ENCODE assay signal across 25 cellular contexts in the genomic region with DNA sequence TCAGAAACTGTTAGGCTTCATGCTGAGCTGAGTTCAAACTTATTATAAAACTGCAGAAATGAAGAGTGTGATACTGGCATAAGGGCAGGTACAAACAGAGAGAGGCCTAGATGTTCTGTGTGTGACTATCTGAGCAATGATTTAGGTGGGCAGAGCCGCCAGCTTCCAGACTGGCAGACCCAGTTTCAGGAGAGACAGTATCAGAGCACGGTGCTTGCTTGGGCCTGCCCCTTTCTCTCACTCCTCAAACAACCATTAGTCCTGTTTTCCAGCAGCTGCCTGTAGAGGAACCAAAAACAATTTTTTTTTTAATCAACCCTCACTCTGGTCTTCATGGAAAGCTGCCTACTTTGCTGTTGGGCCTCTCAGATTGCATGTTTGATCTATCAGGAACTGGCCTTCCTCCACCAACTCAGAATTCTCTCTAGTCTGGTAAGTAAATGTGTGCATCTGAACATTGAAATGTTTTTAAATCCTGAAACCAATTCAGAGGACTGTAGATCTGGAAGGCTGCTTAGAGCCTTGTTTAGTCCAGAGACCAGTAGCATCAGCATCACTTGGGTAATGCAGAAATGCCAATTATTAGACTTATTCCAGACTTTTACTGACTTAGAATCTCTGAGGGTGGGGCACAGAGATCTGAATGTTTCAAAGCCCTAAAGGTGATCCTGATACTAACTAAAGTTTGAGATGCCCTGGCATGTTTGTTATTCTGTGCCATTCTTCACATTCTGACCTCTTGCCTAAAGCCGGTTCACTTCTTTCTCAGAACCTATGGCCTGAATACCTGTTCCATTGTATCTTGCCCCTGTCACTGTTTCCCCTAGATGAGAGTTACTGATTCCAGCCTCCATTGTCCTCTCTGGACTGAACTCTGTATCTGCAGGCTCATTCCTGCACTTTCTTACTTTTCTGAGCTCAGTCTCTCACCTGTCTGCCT. TPM values are rescaled to one million over a fixed set of nuclear protein-coding genes. Genes with fewer than 3 reads are reported as not detected.
A peak's percentile ranks its signal among the peaks of the same experiment; 100 is the strongest.
DNase-seq lines count a peak whose midpoint lies in the region; FAIRE-seq and TF ChIP-seq lines count a peak whose summit lies in the region.
"Had no signal": no experiment of that assay in that cellular context is flagged by ENCODE, and none has a peak within 500 bp of the region (broad histone marks: within the 10 kb centered on the region; RNA-seq: fewer than 3 reads in every experiment).

No MANE protein-coding gene starts in this region.

- intact Hi-C loops in colonic mucosa (cut with DNase I), result no loop called here

- H3K23me2 ChIP-seq in H1 (ENCODE audit: low read depth, low read length), result no peaks in the 10 kb centered on the region; the same call in 1 of the 2 replicates

- no peak overlapping the region for H3K23ac ChIP-seq in H1 (ENCODE audit: insufficient read length)

- no peak overlapping the region for H3K27ac ChIP-seq in H1 (ENCODE audit: low read depth, low read length)
- H3K27ac ChIP-seq in colonic mucosa, result no peak overlapping the region
- H3K27ac ChIP-seq: pancreas, sigmoid colon had no signal

- CTCF ChIA-PET in H1 (lab: Charles Lee; ENCODE audit: partially characterized antibody), result interaction anchor here (1.5 kb wide), 1 partner anchor 176 kb away, joined by 3 read pairs; no protein-coding TSS in a partner anchor

- H2BK20ac ChIP-seq in H1 (ENCODE audit: low read length), result no peak overlapping the region; the same call in 1 of the 2 replicates

- no peak overlapping the region for H2AK5ac ChIP-seq in H1 (ENCODE audit: low read depth, low read length)

- H3K9ac ChIP-seq in H1 (replicated peaks in 1 of 4; ENCODE audit: extremely low read depth in 1 of 4, low read depth in 3 of 4, low read length in 3 of 4) (no peak overlapping the region), colonic mucosa (ENCODE audit: low read depth in 2 of 2, low read length in 2 of 2) (no peak overlapping the region)

- H3K4me2 ChIP-seq in H1 (ENCODE audit: insufficient read depth in 1 of 2, low read depth in 2 of 2, low read length in 2 of 2), result no peak overlapping the region

- H3K4me1 ChIP-seq in H1 (replicated peaks in 1 of 4; ENCODE audit: control insufficient read depth in 3 of 4, insufficient read depth in 4 of 4, low read length in 3 of 4), result peaks cover 0 to 3% (median 0%) of the 10 kb centered on the region in 4 experiments; a peak in 2 of 7 replicates
- no peaks in the 10 kb centered on the region for H3K4me1 ChIP-seq in colonic mucosa
- H3K4me1 ChIP-seq: pancreas had no signal

- no peak overlapping the region for H3K4ac ChIP-seq in H1 (replicated peaks; ENCODE audit: insufficient read length, low read depth, low read length)

- no peaks in the 10 kb centered on the region for H3K79me2 ChIP-seq in H1 (ENCODE audit: control insufficient read depth in 1 of 2, insufficient read depth in 2 of 2, low read length in 2 of 2)

- no peak overlapping the region for H4K8ac ChIP-seq in H1 (ENCODE audit: extremely low read depth, insufficient read depth, low read length)

- 0 out of 2 replicates have a peak overlapping the region, but pooled peaks have one; percentile 4 for H2BK12ac ChIP-seq in H1 (ENCODE audit: low read depth, low read length)

- H3K18ac ChIP-seq in H1 (ENCODE audit: extremely low read depth, low read length), result no peak overlapping the region

- H2BK5ac ChIP-seq in H1 (ENCODE audit: low read depth, low read length), result no peak overlapping the region

- no peak overlapping the region for H3K56ac ChIP-seq in H1 (replicated peaks; ENCODE audit: insufficient read length, low read depth, low read length)

- no peaks in the 10 kb centered on the region for H4K20me1 ChIP-seq in H1 (replicated peaks in 1 of 2; ENCODE audit: control insufficient read depth in 1 of 2, insufficient read depth in 2 of 2, low read length in 2 of 2)

- H3K27ac Mint-ChIP-seq in nephron, result peak overlapping the region; percentile 22 to 41 (median 27)
- H3K27ac Mint-ChIP-seq: activated CD8-positive, alpha-beta memory T cell treated with anti-CD3 and anti-CD28 coated beads, Interleukin-2, amount 10 ng/mL, durations not matched to agents 7 days and 5 days; activated naive CD8-positive, alpha-beta T cell treated with anti-CD3 and anti-CD28 coated beads for 36 hours; naive thymus-derived CD4-positive, alpha-beta T cell; stimulated activated effector memory CD8-positive, alpha-beta T cell treated with anti-CD3 and anti-CD28 coated beads, Interleukin-12 subunit alpha, Interleukin-12 subunit beta, amount 100 ng/mL, for 72 hours had no signal

- TF ChIP-seq CTCF in H1 (IDR thresholded peaks at IDR 0.05; ENCODE audit: control extremely low read depth in 1 of 3, insufficient read depth in 1 of 3, low read depth in 1 of 3, low read length in 3 of 3) (no peak), nephron (IDR thresholded peaks at IDR 0.05; ENCODE audit: unreplicated experiment in 3 of 3) (no peak), colonic mucosa (IDR thresholded peaks at IDR 0.05) (no peak)

- no peak for TF ChIP-seq POLR2A in H1 (IDR thresholded peaks at IDR 0.05; ENCODE audit: control extremely low read depth in 1 of 2, low read depth in 2 of 2, low read length in 2 of 2)

- POLR2A ChIA-PET in H1 (lab: Charles Lee; ENCODE audit: partially characterized antibody), result no interaction called here

- no peak overlapping the region for H3K4me3 Mint-ChIP-seq in nephron
- H3K4me3 Mint-ChIP-seq: activated CD8-positive, alpha-beta memory T cell treated with anti-CD3 and anti-CD28 coated beads, Interleukin-2, amount 10 ng/mL, durations not matched to agents 7 days and 5 days; activated naive CD8-positive, alpha-beta T cell treated with anti-CD3 and anti-CD28 coated beads for 36 hours; brain; CD4-positive, alpha-beta memory T cell; naive thymus-derived CD4-positive, alpha-beta T cell; stimulated activated effector memory CD8-positive, alpha-beta T cell treated with anti-CD3 and anti-CD28 coated beads, Interleukin-12 subunit alpha, Interleukin-12 subunit beta, amount 100 ng/mL, for 72 hours had no signal

- no peak overlapping the region for H3K4me3 ChIP-seq in H1 (ENCODE audit: extremely low read depth in 1 of 4, insufficient read depth in 2 of 4, low read depth in 3 of 4, low read length in 4 of 4)
- no peak overlapping the region for H3K4me3 ChIP-seq in colonic mucosa
- H3K4me3 ChIP-seq: lung, pancreas, sigmoid colon had no signal

- no peaks in the 10 kb centered on the region for H3K79me1 ChIP-seq in H1 (ENCODE audit: low read depth, low read length)

- WGBS in H1 (ENCODE audit: extremely low coverage in 1 of 2, insufficient coverage in 1 of 2, insufficient read length in 1 of 2, insufficient replicate concordance in 2 of 2, low coverage in 1 of 2, low lambda C conversion rate in 2 of 2, missing lambda C conversion rate in 1 of 2), 2 experiments, result 86% methylated on average over 3 of the region's 3 CpGs; no CpG with 5 or more reads in 1 of the 2 experiments

- H3K36me3 Mint-ChIP-seq in nephron (ENCODE audit: low read depth), result no peaks in the 10 kb centered on the region
- H3K36me3 Mint-ChIP-seq: activated naive CD8-positive, alpha-beta T cell treated with anti-CD3 and anti-CD28 coated beads for 36 hours; brain; CD4-positive, alpha-beta memory T cell; naive thymus-derived CD4-positive, alpha-beta T cell; stimulated activated effector memory CD8-positive, alpha-beta T cell treated with anti-CD3 and anti-CD28 coated beads, Interleukin-12 subunit alpha, Interleukin-12 subunit beta, amount 100 ng/mL, for 72 hours had no signal

- H2BK120ac ChIP-seq in H1 (replicated peaks; ENCODE audit: low read depth, low read length), result no peak overlapping the region

- H4K5ac ChIP-seq in H1 (ENCODE audit: insufficient read length, low read depth, low read length), result no peak overlapping the region

- no peaks in the 10 kb centered on the region for H3K9me3 ChIP-seq in H1 (ENCODE audit: insufficient read depth in 2 of 2, low read depth in 1 of 2, low read length in 1 of 2)
- no peaks in the 10 kb centered on the region for H3K9me3 ChIP-seq in colonic mucosa
- H3K9me3 ChIP-seq: pancreas, sigmoid colon had no signal

- peaks cover 0 to 1% (median 0%) of the 10 kb centered on the region in 4 experiments; a peak in 1 of 7 replicates for H3K27me3 ChIP-seq in H1 (replicated peaks in 1 of 4; ENCODE audit: control insufficient read depth in 3 of 4, extremely low read depth in 1 of 4, insufficient read depth in 3 of 4, low read length in 3 of 4)
- no peaks in the 10 kb centered on the region for H3K27me3 ChIP-seq in colonic mucosa
- H3K27me3 ChIP-seq: pancreas, sigmoid colon had no signal

- H2AFZ ChIP-seq in H1 (ENCODE audit: low read length), result 0 out of 2 replicates have a peak overlapping the region, but pooled peaks have one; percentile 56

- H3K4me1 Mint-ChIP-seq in nephron, result peaks cover 15% of the 10 kb centered on the region

- TF ChIP-seq RAD21 in H1 (IDR thresholded peaks at IDR 0.05 in 1 of 2, conservative IDR thresholded peaks at IDR 0.05 in 1 of 2; ENCODE audit: low read depth in 2 of 2, low read length in 2 of 2), result no peak

- no peak overlapping the region for H3K14ac ChIP-seq in H1 (ENCODE audit: insufficient read length)

- H2BK15ac ChIP-seq in H1 (ENCODE audit: low read length), result 0 out of 2 replicates have a peak overlapping the region, but pooled peaks have one; percentile 53

- H3K36me3 ChIP-seq in H1 (ENCODE audit: control insufficient read depth in 2 of 4, insufficient read depth in 4 of 4, low read length in 3 of 4) (no peaks in the 10 kb centered on the region), colonic mucosa (no peaks in the 10 kb centered on the region)
- H3K36me3 ChIP-seq: pancreas, sigmoid colon had no signal

- no peaks in the 10 kb centered on the region for H3K9me3 Mint-ChIP-seq in nephron
- H3K9me3 Mint-ChIP-seq: activated naive CD8-positive, alpha-beta T cell treated with anti-CD3 and anti-CD28 coated beads for 36 hours; brain; CD4-positive, alpha-beta memory T cell; naive thymus-derived CD4-positive, alpha-beta T cell; stimulated activated effector memory CD8-positive, alpha-beta T cell treated with anti-CD3 and anti-CD28 coated beads, Interleukin-12 subunit alpha, Interleukin-12 subunit beta, amount 100 ng/mL, for 72 hours had no signal

- DNase-seq in AG08395 (ENCODE audit: low spot score), result peak; percentile 10
- no peak for DNase-seq in HTR-8/SVneo (ENCODE audit: insufficient read length, low spot score)
- DNase-seq in H1 (ENCODE audit: low read depth in 1 of 2, low spot score in 2 of 2), result no peak
- DNase-seq in Ammon's horn (ENCODE audit: low spot score), result no peak
- DNase-seq in DMS153 (lab: John Stamatoyannopoulos, UW), result no peak
- DNase-seq in NK-92 (lab: John Stamatoyannopoulos, UW; ENCODE audit: unreplicated experiment), result no peak
- DNase-seq in colonic mucosa, result no peak
- DNase-seq: activated CD4-positive, alpha-beta T cell treated with anti-CD3 and anti-CD28 coated beads for 48 hours; activated CD8-positive, alpha-beta memory T cell treated with anti-CD3 and anti-CD28 coated beads, Interleukin-2, amount 10 ng/mL, durations not matched to agents 7 days and 5 days; activated naive CD8-positive, alpha-beta T cell treated with anti-CD3 and anti-CD28 coated beads for 36 hours; CD4-positive, alpha-beta memory T cell; DMS79; foreskin melanocyte; islet precursor cell; Karpas-422; naive thymus-derived CD4-positive, alpha-beta T cell; NCI-H1930; NCI-H510A treated with DMSO at 0.1 percent for 48 hours; pancreas; sigmoid colon; T-helper 1 cell had no signal

- FAIRE-seq in HTR-8/SVneo (lab: Jason Lieb, UNC) (peak; percentile 23), H1 (lab: Jason Lieb, UNC) (no peak)
- FAIRE-seq: pancreas had no signal

- H3K27me3 Mint-ChIP-seq in nephron (ENCODE audit: low read depth), result peaks cover 6% of the 10 kb centered on the region
- H3K27me3 Mint-ChIP-seq: brain; CD4-positive, alpha-beta memory T cell had no signal

- no peak overlapping the region for H4K91ac ChIP-seq in H1 (replicated peaks; ENCODE audit: insufficient read length, low read length)

- TF ChIP-seq EP300 in H1 (IDR thresholded peaks at IDR 0.05; ENCODE audit: borderline replicate concordance in 1 of 2, low read depth in 2 of 2, low read length in 2 of 2), result no peak

RNA-seq across cellular contexts. Expression of gene CRIM1, which starts 24.9 kb away (rescaled TPM):
- 27.4 and 28.4 TPM in 2 replicates for total RNA-seq in H1 (2021; fragmentation: NEBNext Ultra II Directional; extraction: Animal tissue kit (Norgen Biotek cat#: 25700))
- polyA plus RNA-seq in H1 (2011; rRNA removed), result 9.4 and 13.8 TPM in 2 replicates
- 13.0 TPM for polyA plus RNA-seq in H1 (2011; cell fraction: cytosol; rRNA removed)
- 46.3 TPM for polyA plus RNA-seq in H1 (2011; cell fraction: nucleus; rRNA removed)
- 9.4 to 16.8 TPM (median 12.1 TPM) in 4 replicates for polyA plus RNA-seq in H1 (2012, experiment 1 of 2)
- 1.1 TPM for polyA plus RNA-seq in H1 (2012, experiment 2 of 2)
- 18.4 TPM for polyA plus RNA-seq in H1 (2013, experiment 1 of 2)
- polyA plus RNA-seq in H1 (2013, experiment 2 of 2), result 18.2 TPM
- polyA minus RNA-seq in H1 (2011; rRNA and poly(A)+ RNA removed), result 73.3 and 108 TPM in 2 replicates
- polyA minus RNA-seq in H1 (2011; cell fraction: cytosol; rRNA and poly(A)+ RNA removed), result 54.9 TPM
- polyA minus RNA-seq in H1 (2011; cell fraction: nucleus; rRNA and poly(A)+ RNA removed), result 133 TPM
- total RNA-seq in colonic mucosa, result 10 to 100 TPM; 55.7 to 90.7 TPM
